In the genomic region with DNA sequence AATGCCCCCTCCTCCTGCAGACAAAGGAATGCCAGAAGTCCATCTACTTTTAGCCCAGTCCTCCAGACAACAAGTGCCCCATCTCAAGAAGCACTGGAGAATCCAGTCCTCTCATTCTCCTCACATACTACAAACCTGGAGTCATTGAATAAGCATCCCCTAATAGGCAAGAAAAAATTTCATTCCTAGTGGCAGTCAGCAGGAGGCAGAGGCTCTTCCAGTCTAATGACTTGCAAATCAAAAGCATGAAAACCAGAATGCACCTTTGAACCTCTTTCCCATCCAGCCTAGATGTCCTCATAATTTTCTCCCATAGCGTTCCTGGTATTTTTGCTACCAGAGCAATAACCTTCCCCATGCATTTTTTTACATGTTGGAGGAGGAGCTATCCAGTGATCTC, we compare ENCODE assay signal across 19 cellular contexts.
DNase-seq lines count a peak whose midpoint lies in the region; TF ChIP-seq lines count a peak whose summit lies in the region.
"Had no signal": no experiment of that assay in that cellular context is flagged by ENCODE, and none has a peak within 500 bp of the region (broad histone marks: within the 10 kb centered on the region; RNA-seq: fewer than 3 reads in every experiment).

No MANE protein-coding gene starts in this region.

- H3K14ac ChIP-seq in neuronal stem cell (ENCODE audit: low read length), result no peak overlapping the region

- TF ChIP-seq CTCF in brain microvascular endothelial cell (IDR thresholded peaks at IDR 0.05; ENCODE audit: low read depth, low read length, missing control alignments) (peak; percentile 33), foreskin fibroblast (IDR thresholded peaks at IDR 0.05; ENCODE audit: low read depth, low read length) (no peak), glutamatergic neuron (IDR thresholded peaks at IDR 0.05; ENCODE audit: partially characterized antibody, unreplicated experiment) (no peak)

- no peaks in the 10 kb centered on the region for H3K9me3 Mint-ChIP-seq in glutamatergic neuron (ENCODE audit: unreplicated experiment)
- H3K9me3 Mint-ChIP-seq: natural killer cell treated with Interleukin-12 subunit alpha and Interleukin-12 subunit beta and Interleukin-15 and Interleukin-18, amount 100 ng/mL, for 72 hours had no signal

- H4K8ac ChIP-seq in neuronal stem cell (ENCODE audit: low read depth, low read length), result no peak overlapping the region

- H3K4ac ChIP-seq in neuronal stem cell (ENCODE audit: low read length), result no peak overlapping the region

- no peaks in the 10 kb centered on the region for H3K27me3 ChIP-seq in brain microvascular endothelial cell (replicated peaks)
- peaks cover 0 to 2% (median 0%) of the 10 kb centered on the region in 3 experiments for H3K27me3 ChIP-seq in neuronal stem cell (ENCODE audit: control insufficient read depth in 3 of 3, insufficient read depth in 3 of 3, low read depth in 1 of 3, low read length in 3 of 3)
- H3K27me3 ChIP-seq: stomach had no signal

- H3K4me1 ChIP-seq in neuronal stem cell (ENCODE audit: control insufficient read depth in 2 of 2, insufficient read depth in 1 of 2, low read depth in 1 of 2, low read length in 2 of 2), result peaks cover 0 to 10% of the 10 kb centered on the region in 2 donors
- H3K4me1 ChIP-seq: psoas muscle, stomach had no signal

- H3K9me3 ChIP-seq in neuronal stem cell (replicated peaks in 1 of 2; ENCODE audit: control insufficient read depth in 2 of 2, insufficient read depth in 1 of 2, low read depth in 1 of 2, low read length in 2 of 2), result no peaks in the 10 kb centered on the region
- H3K9me3 ChIP-seq: psoas muscle, stomach had no signal

- no peak overlapping the region for H3K23ac ChIP-seq in neuronal stem cell (ENCODE audit: low read depth, low read length, poor library complexity)

- WGBS in neuronal stem cell (ENCODE audit: extremely low coverage in 2 of 2, insufficient read length in 2 of 2, insufficient replicate concordance in 1 of 2), 2 donors, result no CpG with 5 or more reads among the region's 1 CpG

- no peak overlapping the region for H2AFZ ChIP-seq in neuronal stem cell (ENCODE audit: low read length)

- H3K4me3 ChIP-seq in brain microvascular endothelial cell (ENCODE audit: low read depth, low read length), result no peak overlapping the region
- H3K4me3 ChIP-seq in foreskin fibroblast (ENCODE audit: low read depth in 1 of 2, low read length in 2 of 2), result no peak overlapping the region
- no peak overlapping the region for H3K4me3 ChIP-seq in neuronal stem cell (ENCODE audit: low read length in 2 of 2)
- H3K4me3 ChIP-seq: psoas muscle, stomach had no signal

- no peaks in the 10 kb centered on the region for H3K36me3 Mint-ChIP-seq in glutamatergic neuron (ENCODE audit: unreplicated experiment)
- H3K36me3 Mint-ChIP-seq: brain; natural killer cell treated with Interleukin-12 subunit alpha and Interleukin-12 subunit beta and Interleukin-15 and Interleukin-18, amount 100 ng/mL, for 72 hours had no signal

- no peak overlapping the region for H2BK15ac ChIP-seq in neuronal stem cell (ENCODE audit: low read length)

- DNase-seq in A172 (ENCODE audit: low spot score) (peak; percentile 22), HCEC 1CT (peak; percentile 69), brain microvascular endothelial cell (peak; percentile 33), foreskin fibroblast (peak; percentile 33 to 65), glutamatergic neuron (no peak), neuronal stem cell (ENCODE audit: low spot score) (no peak), dermis blood vessel endothelial cell (no peak), DMS 273 (lab: John Stamatoyannopoulos, UW; ENCODE audit: unreplicated experiment) (no peak)
- DNase-seq: activated CD4-positive, alpha-beta T cell treated with anti-CD3 and anti-CD28 coated beads for 36 hours; activated CD8-positive, alpha-beta memory T cell treated with anti-CD3 and anti-CD28 coated beads, Interleukin-2, amount 50 U/mL, for 48 hours; activated naive CD4-positive, alpha-beta T cell treated with Interleukin-2 at 50 U/mL for 16 hours; COR-L47; effector memory CD4-positive, alpha-beta T cell; NCI-H146; stomach; T-helper 9 cell had no signal

- H3K27me3 Mint-ChIP-seq in glutamatergic neuron (ENCODE audit: unreplicated experiment), result no peaks in the 10 kb centered on the region
- H3K27me3 Mint-ChIP-seq: brain had no signal

- H2BK120ac ChIP-seq in neuronal stem cell (ENCODE audit: low read depth, low read length), result no peak overlapping the region

- H3K9ac ChIP-seq in neuronal stem cell (ENCODE audit: low read depth, low read length, poor library complexity), result no peak overlapping the region

- H2AK5ac ChIP-seq in neuronal stem cell (ENCODE audit: low read depth, low read length), result no peak overlapping the region

- no peak overlapping the region for H3K4me3 Mint-ChIP-seq in glutamatergic neuron (ENCODE audit: unreplicated experiment)
- H3K4me3 Mint-ChIP-seq: activated CD4-positive, alpha-beta T cell treated with anti-CD3 and anti-CD28 coated beads for 36 hours; brain; natural killer cell treated with Interleukin-12 subunit alpha and Interleukin-12 subunit beta and Interleukin-15 and Interleukin-18, amount 100 ng/mL, for 72 hours had no signal

- H2BK5ac ChIP-seq in neuronal stem cell (ENCODE audit: low read length), result no peak overlapping the region

- H3K27ac ChIP-seq in brain microvascular endothelial cell (peak overlapping the region; percentile 89), neuronal stem cell (replicated peaks; ENCODE audit: low read length) (no peak overlapping the region)
- H3K27ac ChIP-seq: psoas muscle, stomach had no signal

- H3K79me1 ChIP-seq in neuronal stem cell (ENCODE audit: low read depth, low read length), result no peaks in the 10 kb centered on the region

- H3K4me2 ChIP-seq in neuronal stem cell (ENCODE audit: insufficient read depth, low read length, poor library complexity, severe bottlenecking), result no peak overlapping the region

- no peak overlapping the region for H3K27ac Mint-ChIP-seq in glutamatergic neuron (ENCODE audit: unreplicated experiment)
- H3K27ac Mint-ChIP-seq: activated CD4-positive, alpha-beta T cell treated with anti-CD3 and anti-CD28 coated beads for 36 hours; brain; natural killer cell treated with Interleukin-12 subunit alpha and Interleukin-12 subunit beta and Interleukin-15 and Interleukin-18, amount 100 ng/mL, for 72 hours had no signal

- H4K91ac ChIP-seq in neuronal stem cell (ENCODE audit: low read depth, low read length, poor library complexity), result no peak overlapping the region

- in situ Hi-C loops in brain microvascular endothelial cell (cut with HindIII; ENCODE audit: low pct_ligation_motif_present, low sequenced_read_pairs), result no loop called here

- H3K18ac ChIP-seq in neuronal stem cell (ENCODE audit: low read length), result no peak overlapping the region

- H3K36me3 ChIP-seq in brain microvascular endothelial cell (replicated peaks) (no peaks in the 10 kb centered on the region), neuronal stem cell (replicated peaks in 1 of 2; ENCODE audit: control insufficient read depth in 2 of 2, insufficient read depth in 2 of 2, low read length in 2 of 2) (no peaks in the 10 kb centered on the region)
- H3K36me3 ChIP-seq: stomach had no signal

- H3K4me1 Mint-ChIP-seq in glutamatergic neuron (ENCODE audit: low read depth, unreplicated experiment), result no peaks in the 10 kb centered on the region
- H3K4me1 Mint-ChIP-seq: activated CD4-positive, alpha-beta T cell treated with anti-CD3 and anti-CD28 coated beads for 36 hours had no signal

- no peak overlapping the region for H2BK12ac ChIP-seq in neuronal stem cell (ENCODE audit: low read length)

Comparison
In these comparisons a context has a peak if more than half of its experiments do, and no peak if none do; other contexts are left out.
1. DNase-seq: peak in A172 (single experiment), HCEC 1CT (single experiment), brain microvascular endothelial cell (single experiment) and foreskin fibroblast (2 of 2); none in glutamatergic neuron (single experiment), neuronal stem cell (single experiment), dermis blood vessel endothelial cell (single experiment) and DMS 273 (single experiment).